Comparison of ENCODE assay signal across 25 cellular contexts in genomic region chr15:76239786-76240185, GRCh38.
DNase-seq lines count a peak whose midpoint lies in the region; ATAC-seq and TF ChIP-seq lines count a peak whose summit lies in the region.
"Had no signal": no experiment of that assay in that cellular context is flagged by ENCODE, and none has a peak within 500 bp of the region (broad histone marks: within the 10 kb centered on the region; RNA-seq: fewer than 3 reads in every experiment).

No MANE protein-coding gene starts in this region.

- TF ChIP-seq CTCF in IMR-90 (conservative IDR thresholded peaks at IDR 0.05; ENCODE audit: low read depth, low read length) (no peak), fibroblast of the aortic adventitia (IDR thresholded peaks at IDR 0.05; ENCODE audit: insufficient read depth, low read length) (no peak), mesothelial cell of epicardium (IDR thresholded peaks at IDR 0.05; ENCODE audit: unreplicated experiment) (no peak)

- peaks cover 4% of the 10 kb centered on the region for H3K36me3 ChIP-seq in IMR-90 (ENCODE audit: control insufficient read depth, insufficient read depth, low read length)

- no peak overlapping the region for H2AK5ac ChIP-seq in IMR-90 (ENCODE audit: low read depth, low read length)

- CTCF ChIA-PET in IMR-90 (lab: Yijun Ruan, JAX), result interaction anchor here (0.6 to 0.9 kb wide), 2 partner anchors 8 to 91 kb away, joined by 3 read pairs; no protein-coding TSS in a partner anchor

- H3K4ac ChIP-seq in IMR-90 (ENCODE audit: low read depth, low read length), result no peak overlapping the region

- no peak overlapping the region for H4K5ac ChIP-seq in IMR-90 (ENCODE audit: low read depth, low read length)

- H3K18ac ChIP-seq in IMR-90 (ENCODE audit: low read depth, low read length), result no peak overlapping the region

- H3K9ac ChIP-seq in IMR-90 (ENCODE audit: low read depth, low read length), result no peak overlapping the region
- H3K9ac ChIP-seq: BLaER1, parathyroid adenoma had no signal

- H3K36me3 Mint-ChIP-seq in mesothelial cell of epicardium, result peaks cover 10% of the 10 kb centered on the region

- no peak overlapping the region for H4K8ac ChIP-seq in IMR-90 (ENCODE audit: low read depth in 2 of 2, low read length in 2 of 2)

- H2BK15ac ChIP-seq in IMR-90 (ENCODE audit: low read depth, low read length), result no peak overlapping the region

- no peaks in the 10 kb centered on the region for H3K9me1 ChIP-seq in IMR-90 (ENCODE audit: insufficient read depth, low read length)

- H3K4me1 Mint-ChIP-seq in mesothelial cell of epicardium, result peaks cover 4% of the 10 kb centered on the region
- H3K4me1 Mint-ChIP-seq: activated naive CD8-positive, alpha-beta T cell treated with anti-CD3 and anti-CD28 coated beads, Interleukin-2, amount 50 U/mL, for 24 hours had no signal

- no peak for TF ChIP-seq POLR2A in IMR-90 (IDR thresholded peaks at IDR 0.05; ENCODE audit: low read depth, low read length)

- no peak for TF ChIP-seq RAD21 in IMR-90 (IDR thresholded peaks at IDR 0.05; ENCODE audit: low read length)

- peaks cover 7% of the 10 kb centered on the region for H3K9me3 Mint-ChIP-seq in mesothelial cell of epicardium
- H3K9me3 Mint-ChIP-seq: activated naive CD8-positive, alpha-beta T cell treated with anti-CD3 and anti-CD28 coated beads, Interleukin-2, amount 50 U/mL, for 24 hours; IgD-negative memory B cell had no signal

- no peak overlapping the region for H3K56ac ChIP-seq in IMR-90 (ENCODE audit: extremely low read depth, insufficient read depth, low read length)

- no peak overlapping the region for H2AK9ac ChIP-seq in IMR-90 (replicated peaks; ENCODE audit: low read depth, low read length, poor library complexity)

- H3K27me3 Mint-ChIP-seq in mesothelial cell of epicardium (ENCODE audit: low read depth), result no peaks in the 10 kb centered on the region
- H3K27me3 Mint-ChIP-seq: activated naive CD8-positive, alpha-beta T cell treated with anti-CD3 and anti-CD28 coated beads, Interleukin-2, amount 50 U/mL, for 24 hours; IgD-negative memory B cell had no signal

- H4K91ac ChIP-seq in IMR-90 (ENCODE audit: insufficient read depth, low read depth, low read length), result no peak overlapping the region

- dilution Hi-C loops in IMR-90 (cut with HindIII; ENCODE audit: low sequenced_read_pairs, unreplicated experiment), result no loop called here

- no peak overlapping the region for H3K4me3 ChIP-seq in IMR-90 (ENCODE audit: insufficient read depth, low read depth, low read length)
- H3K4me3 ChIP-seq in fibroblast of the aortic adventitia (ENCODE audit: low read depth, low read length), result no peak overlapping the region
- H3K4me3 ChIP-seq: BLaER1, left ventricle myocardium inferior, suprapubic skin had no signal

- H3K4me2 ChIP-seq in IMR-90 (ENCODE audit: low read depth, low read length), result no peak overlapping the region
- H3K4me2 ChIP-seq: BLaER1 had no signal

- no peak overlapping the region for H3K27ac Mint-ChIP-seq in mesothelial cell of epicardium
- H3K27ac Mint-ChIP-seq: activated naive CD8-positive, alpha-beta T cell treated with anti-CD3 and anti-CD28 coated beads, Interleukin-2, amount 50 U/mL, for 24 hours; IgD-negative memory B cell had no signal

- WGBS in IMR-90 (ENCODE audit: extremely low coverage in 2 of 2, insufficient read length in 1 of 2), 2 experiments, result no CpG with 5 or more reads among the region's 1 CpG

- in situ Hi-C loops in IMR-90 (cut with MboI; ENCODE audit: low sequenced_read_pairs), result loop anchor here (10.0 kb wide), 1 partner anchor 625 kb away; no protein-coding TSS in a partner anchor

- H3K4me1 ChIP-seq in IMR-90 (ENCODE audit: control insufficient read depth, insufficient read depth, low read length), result no peaks in the 10 kb centered on the region; the same call in 1 of the 2 replicates
- H3K4me1 ChIP-seq: BLaER1, parathyroid adenoma had no signal

- ATAC-seq in IMR-90 (ENCODE audit: low read depth) (no peak), GM21825 (IDR thresholded peaks at IDR 0.05; ENCODE audit: unreplicated experiment) (no peak)
- ATAC-seq: activated naive CD8-positive, alpha-beta T cell treated with anti-CD3 and anti-CD28 coated beads, Interleukin-2, amount 50 U/mL, for 24 hours; HCT116 had no signal

- DNase-seq in DMS 273 (lab: John Stamatoyannopoulos, UW; ENCODE audit: unreplicated experiment) (peak; percentile 54), IMR-90 (peak; percentile 18), NCI-H2171 (lab: John Stamatoyannopoulos, UW) (peak; percentile 15), fibroblast of the aortic adventitia (ENCODE audit: low read depth) (peak; percentile 11), mesothelial cell of epicardium (ENCODE audit: low spot score in 2 of 2, unreplicated experiment in 2 of 2) (no peak), HPDE6-E6E7 (ENCODE audit: extremely low spot score) (no peak)
- DNase-seq: activated CD4-positive, alpha-beta T cell treated with anti-CD3 and anti-CD28 coated beads, Interleukin-2, amount 50 U/mL, for 48 hours; activated naive CD4-positive, alpha-beta T cell; activated naive CD8-positive, alpha-beta T cell treated with anti-CD3 and anti-CD28 coated beads, Interleukin-2, amount 50 U/mL, for 24 hours; central memory CD4-positive, alpha-beta T cell; cortex of kidney; DMS53; effector memory CD4-positive, alpha-beta T cell; GF-D8; left ventricle myocardium inferior; NCI-H2029; small intestine; stimulated activated naive CD4-positive, alpha-beta T cell treated with Interleukin-2 at 50 U/mL for 16 hours had no signal

- H3K79me1 ChIP-seq in IMR-90 (ENCODE audit: low read depth in 1 of 2, low read length in 2 of 2), result peaks cover 6 to 10% of the 10 kb centered on the region in 2 experiments; a peak in 3 of 4 replicates

- H3K14ac ChIP-seq in IMR-90 (replicated peaks; ENCODE audit: low read depth, low read length), result no peak overlapping the region

- H3K27ac ChIP-seq in IMR-90 (ENCODE audit: insufficient read depth, low read length), result no peak overlapping the region
- H3K27ac ChIP-seq: BLaER1, epithelial cell of prostate, left ventricle myocardium inferior, parathyroid adenoma, suprapubic skin had no signal

- H3K9me3 ChIP-seq in IMR-90 (ENCODE audit: control insufficient read depth, insufficient read depth, low read length), result no peaks in the 10 kb centered on the region
- H3K9me3 ChIP-seq: left ventricle myocardium inferior, suprapubic skin had no signal

- H3K27me3 ChIP-seq in IMR-90 (ENCODE audit: control insufficient read depth, insufficient read depth, low read length), result no peaks in the 10 kb centered on the region
- H3K27me3 ChIP-seq: BLaER1, suprapubic skin had no signal

- H2BK20ac ChIP-seq in IMR-90 (ENCODE audit: low read depth, low read length), result no peak overlapping the region

- intact Hi-C loops in IMR-90 (cut with micrococcal nuclease), result loop anchor here (5.0 kb wide), 1 partner anchor 98 kb away; the partner anchor contains the start of gene ISL2

- H3K4me3 Mint-ChIP-seq in mesothelial cell of epicardium, result no peak overlapping the region
- H3K4me3 Mint-ChIP-seq: activated naive CD8-positive, alpha-beta T cell treated with anti-CD3 and anti-CD28 coated beads, Interleukin-2, amount 50 U/mL, for 24 hours; IgD-negative memory B cell had no signal

- no peak overlapping the region for H2BK120ac ChIP-seq in IMR-90 (ENCODE audit: low read depth, low read length)

- no peak overlapping the region for H2BK5ac ChIP-seq in IMR-90 (ENCODE audit: low read depth, low read length, poor library complexity, severe bottlenecking)

- no peak overlapping the region for H2AFZ ChIP-seq in IMR-90 (replicated peaks; ENCODE audit: low read length, poor library complexity)
- H2AFZ ChIP-seq: parathyroid adenoma had no signal

- no TSS peak for BruUV-seq in IMR-90 (replicated peaks; lab: Mats Ljungman, UMichigan)

- peaks cover 3% of the 10 kb centered on the region; the same call in 1 of the 2 replicates for H4K20me1 ChIP-seq in IMR-90 (ENCODE audit: insufficient read depth, low read length)

- H3K23ac ChIP-seq in IMR-90 (ENCODE audit: low read depth, low read length), result no peak overlapping the region

- POLR2A ChIA-PET in IMR-90 (lab: Charles Lee; ENCODE audit: unreplicated experiment), result no interaction called here

TF ChIP-seq in IMR-90, 13 proteins besides CTCF, POLR2A, EP300 and RAD21:
- TF ChIP-seq RFX5 (IDR thresholded peaks at IDR 0.05; ENCODE audit: low read depth, low read length) (no peak), MXI1 (IDR thresholded peaks at IDR 0.05; ENCODE audit: borderline replicate concordance, low read depth, low read length) (no peak), SMC3 (IDR thresholded peaks at IDR 0.05; ENCODE audit: low read depth, low read length) (no peak)

Comparison
In these comparisons a context has a peak if more than half of its experiments do, and no peak if none do; other contexts are left out.
1. DNase-seq: peak in DMS 273 (single experiment), IMR-90 (single experiment), NCI-H2171 (single experiment) and fibroblast of the aortic adventitia (single experiment); none in mesothelial cell of epicardium (0 of 2) and HPDE6-E6E7 (single experiment).